In the genomic region with DNA sequence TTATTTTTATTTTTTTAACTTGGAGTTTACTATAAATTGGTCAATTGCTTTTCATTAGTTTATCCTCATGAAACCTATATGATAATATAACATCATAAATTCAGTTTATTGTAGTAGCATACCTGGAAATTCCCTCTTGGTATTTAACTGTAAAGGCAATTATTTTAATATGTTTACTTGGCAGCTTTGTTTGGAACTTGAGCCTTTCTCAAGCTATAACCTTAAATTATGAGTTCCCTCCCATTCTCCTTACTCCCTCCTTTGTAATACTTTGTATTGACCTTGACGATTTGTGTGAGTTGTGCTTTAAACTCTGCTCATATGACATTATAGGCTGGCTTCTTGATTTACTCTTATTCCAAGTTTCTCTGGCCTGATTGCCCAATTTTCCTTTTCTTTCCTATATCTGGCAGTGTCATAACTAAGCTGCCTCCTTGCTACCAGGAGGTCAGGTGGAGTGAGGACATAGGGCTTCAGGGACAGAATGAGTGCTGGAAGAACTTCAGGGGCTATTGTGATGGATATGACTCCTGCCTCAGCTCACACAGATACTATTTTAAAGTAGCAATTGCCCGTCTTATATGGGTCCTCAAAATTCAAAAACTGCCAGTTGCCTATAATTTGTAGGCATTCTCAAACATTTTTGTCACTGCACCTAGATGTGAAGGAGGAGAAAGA, we compare ENCODE assay signal across 23 cellular contexts.
"Had no signal": no experiment of that assay in that cellular context is flagged by ENCODE, and none has a peak within 500 bp of the region (broad histone marks: within the 10 kb centered on the region; RNA-seq: fewer than 3 reads in every experiment).

No MANE protein-coding gene starts in this region.

- H3K4me3 ChIP-seq: ascending aorta, body of pancreas, PC-9 had no signal

- H3K4me2 ChIP-seq: PC-9 had no signal

- H3K4me3 Mint-ChIP-seq: activated CD4-positive, alpha-beta memory T cell treated with anti-CD3 and anti-CD28 coated beads for 36 hours; activated CD4-positive, alpha-beta T cell treated with anti-CD3 and anti-CD28 coated beads, Interleukin-2, amount 10 ng/mL, durations not matched to agents 7 days and 5 days; activated naive CD8-positive, alpha-beta T cell treated with anti-CD3 and anti-CD28 coated beads, Interleukin-2, amount 50 U/mL, for 24 hours; activated T-cell treated with anti-CD3 and anti-CD28 coated beads, Interleukin-2, amount 50 U/mL, for 4 hours had no signal

- DNase-seq: activated CD4-positive, alpha-beta memory T cell treated with anti-CD3 and anti-CD28 coated beads for 36 hours; activated CD4-positive, alpha-beta T cell treated with anti-CD3 and anti-CD28 coated beads, Interleukin-2, amount 10 ng/mL, durations not matched to agents 7 days and 5 days; activated CD4-positive, CD25-positive, alpha-beta regulatory T cell; activated CD8-positive, alpha-beta memory T cell treated with anti-CD3 and anti-CD28 coated beads for 24 hours; activated effector memory CD4-positive, alpha-beta T cell treated with anti-CD3 and anti-CD28 coated beads, Interleukin-2, amount 50 U/mL, for 16 hours; activated naive CD4-positive, alpha-beta T cell treated with Interleukin-2 at 50 U/mL for 16 hours; activated naive CD8-positive, alpha-beta T cell treated with anti-CD3 and anti-CD28 coated beads, Interleukin-2, amount 50 U/mL, for 24 hours; activated T-cell treated with anti-CD3 and anti-CD28 coated beads, Interleukin-2, amount 50 U/mL, for 4 hours; amniotic stem cell; body of pancreas; central memory CD4-positive, alpha-beta T cell; Karpas-422; NCI-H1105 treated with DMSO at 0.1 percent for 48 hours; NCI-H1436 treated with DMSO at 0.1 percent for 48 hours; NCI-H187; NCI-H2081; NCI-H510A treated with DMSO at 0.1 percent for 48 hours; PC-9; SHP77 treated with DMSO at 0.1 percent for 48 hours; T-helper 2 cell; T1000 had no signal

- H3K4me1 ChIP-seq: ascending aorta, body of pancreas had no signal

- H3K27ac ChIP-seq: ascending aorta, body of pancreas, PC-9 had no signal

- H2AFZ ChIP-seq: PC-9 had no signal

- H3K9me3 ChIP-seq: body of pancreas had no signal

- H3K27ac Mint-ChIP-seq: activated CD4-positive, alpha-beta memory T cell treated with anti-CD3 and anti-CD28 coated beads for 36 hours; activated CD4-positive, alpha-beta T cell treated with anti-CD3 and anti-CD28 coated beads, Interleukin-2, amount 10 ng/mL, durations not matched to agents 7 days and 5 days; activated naive CD8-positive, alpha-beta T cell treated with anti-CD3 and anti-CD28 coated beads, Interleukin-2, amount 50 U/mL, for 24 hours had no signal

- H3K27me3 ChIP-seq: ascending aorta, body of pancreas had no signal

- H3K27me3 Mint-ChIP-seq: activated CD4-positive, alpha-beta memory T cell treated with anti-CD3 and anti-CD28 coated beads for 36 hours; activated CD4-positive, alpha-beta T cell treated with anti-CD3 and anti-CD28 coated beads, Interleukin-2, amount 10 ng/mL, durations not matched to agents 7 days and 5 days; activated naive CD8-positive, alpha-beta T cell treated with anti-CD3 and anti-CD28 coated beads, Interleukin-2, amount 50 U/mL, for 24 hours had no signal

- ATAC-seq: activated naive CD4-positive, alpha-beta T cell treated with anti-CD3 and anti-CD28 coated beads, Interleukin-2, amount 50 U/mL, for 72 hours; activated naive CD8-positive, alpha-beta T cell treated with anti-CD3 and anti-CD28 coated beads, Interleukin-2, amount 50 U/mL, for 24 hours; activated T-cell treated with anti-CD3 and anti-CD28 coated beads, Interleukin-2, amount 50 U/mL, for 4 hours; body of pancreas had no signal
